ENCODE assay signal across 1 cellular context in the genomic region with DNA sequence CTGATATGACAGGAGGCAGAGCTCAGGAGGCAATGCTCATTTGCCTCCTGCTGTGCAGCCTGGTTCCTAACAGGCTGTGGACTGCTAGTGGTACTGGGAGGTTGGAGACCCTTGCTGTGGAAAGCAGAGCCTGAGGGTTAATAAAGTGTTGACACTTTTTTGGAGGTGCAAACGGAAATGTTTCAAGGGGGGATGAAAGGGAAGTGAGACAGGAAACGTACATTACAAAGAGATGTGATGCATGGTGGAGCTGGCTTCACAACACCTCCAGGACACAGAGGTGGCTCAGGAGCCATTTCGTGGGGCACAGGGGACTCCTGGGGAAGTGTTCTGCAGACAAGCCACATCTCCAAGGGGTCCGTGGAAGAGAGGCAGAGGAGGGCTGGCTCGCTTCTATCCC.
TF ChIP-seq lines count a peak whose summit lies in the region.

No MANE protein-coding gene starts in this region.

TF ChIP-seq in GM12878, 131 proteins besides CTCF, POLR2A, EP300 and RAD21 (continued from another document):
- TF ChIP-seq, protein P1, sequence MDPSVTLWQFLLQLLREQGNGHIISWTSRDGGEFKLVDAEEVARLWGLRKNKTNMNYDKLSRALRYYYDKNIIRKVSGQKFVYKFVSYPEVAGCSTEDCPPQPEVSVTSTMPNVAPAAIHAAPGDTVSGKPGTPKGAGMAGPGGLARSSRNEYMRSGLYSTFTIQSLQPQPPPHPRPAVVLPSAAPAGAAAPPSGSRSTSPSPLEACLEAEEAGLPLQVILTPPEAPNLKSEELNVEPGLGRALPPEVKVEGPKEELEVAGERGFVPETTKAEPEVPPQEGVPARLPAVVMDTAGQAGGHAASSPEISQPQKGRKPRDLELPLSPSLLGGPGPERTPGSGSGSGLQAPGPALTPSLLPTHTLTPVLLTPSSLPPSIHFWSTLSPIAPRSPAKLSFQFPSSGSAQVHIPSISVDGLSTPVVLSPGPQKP (IDR thresholded peaks at IDR 0.05; ENCODE audit: low read depth, low read length): no peak
- TF ChIP-seq PAX5 (IDR thresholded peaks at IDR 0.05; ENCODE audit: borderline replicate concordance, low read depth, low read length) (no peak), ZBTB40 (IDR thresholded peaks at IDR 0.05; ENCODE audit: borderline replicate concordance) (peak; percentile 60; the same call in 1 of the 2 replicates), GABPA (IDR thresholded peaks at IDR 0.05; ENCODE audit: low read depth) (peak; percentile 54; the same call in 1 of the 2 replicates), E4F1 (IDR thresholded peaks at IDR 0.05; ENCODE audit: borderline replicate concordance, partially characterized antibody) (no peak)
- TF ChIP-seq, protein P2, sequence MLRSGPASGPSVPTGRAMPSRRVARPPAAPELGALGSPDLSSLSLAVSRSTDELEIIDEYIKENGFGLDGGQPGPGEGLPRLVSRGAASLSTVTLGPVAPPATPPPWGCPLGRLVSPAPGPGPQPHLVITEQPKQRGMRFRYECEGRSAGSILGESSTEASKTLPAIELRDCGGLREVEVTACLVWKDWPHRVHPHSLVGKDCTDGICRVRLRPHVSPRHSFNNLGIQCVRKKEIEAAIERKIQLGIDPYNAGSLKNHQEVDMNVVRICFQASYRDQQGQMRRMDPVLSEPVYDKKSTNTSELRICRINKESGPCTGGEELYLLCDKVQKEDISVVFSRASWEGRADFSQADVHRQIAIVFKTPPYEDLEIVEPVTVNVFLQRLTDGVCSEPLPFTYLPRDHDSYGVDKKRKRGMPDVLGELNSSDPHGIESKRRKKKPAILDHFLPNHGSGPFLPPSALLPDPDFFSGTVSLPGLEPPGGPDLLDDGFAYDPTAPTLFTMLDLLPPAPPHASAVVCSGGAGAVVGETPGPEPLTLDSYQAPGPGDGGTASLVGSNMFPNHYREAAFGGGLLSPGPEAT (IDR thresholded peaks at IDR 0.05; ENCODE audit: low read depth): no peak
